24 cellular contexts compared by ENCODE assay signal in genomic region chr7:135517060-135517459, GRCh38.
"Had no signal": no experiment of that assay in that cellular context is flagged by ENCODE, and none has a peak within 500 bp of the region (broad histone marks: within the 10 kb centered on the region; RNA-seq: fewer than 3 reads in every experiment).

No MANE protein-coding gene starts in this region.

- H3K27me3 ChIP-seq: Peyer's patch, SJCRH30 had no signal

- H3K36me3 ChIP-seq: Peyer's patch, SJCRH30 had no signal

- H3K27ac ChIP-seq: HL-60, PC-9, Peyer's patch, SJCRH30 had no signal

- H3K4me3 ChIP-seq: PC-9, Peyer's patch, SJCRH30 had no signal

- H3K9me3 Mint-ChIP-seq: IgD-negative memory B cell had no signal

- H3K9me3 ChIP-seq: Peyer's patch, SJCRH30 had no signal

- H2AFZ ChIP-seq: PC-9 had no signal

- H3K27me3 Mint-ChIP-seq: IgD-negative memory B cell had no signal

- H3K4me2 ChIP-seq: PC-9 had no signal

- ATAC-seq: Right ventricle myocardium inferior, SK-N-SH treated with all-trans-retinoic acid at 6 μM for 48 hours had no signal

- DNase-seq: KBM-7, MV-4-11, NCI-H1048, NCI-H1105, NCI-H1417, NCI-H146, NCI-H187, NCI-H2029, NCI-H2081 treated with DMSO at 0.1 percent for 48 hours, NCI-H2171, NCI-H226, NCI-H446, NCI-H510A, NCI-H524 treated with DMSO at 0.1 percent for 48 hours, NCI-H69, NCI-H774, PC-9, Peyer's patch, SHP77 treated with DMSO at 0.1 percent for 48 hours, SJCRH30 had no signal

- H3K27ac Mint-ChIP-seq: IgD-negative memory B cell had no signal

- H3K4me3 Mint-ChIP-seq: IgD-negative memory B cell had no signal

- H3K36me3 Mint-ChIP-seq: IgD-negative memory B cell had no signal

- H3K4me1 ChIP-seq: Peyer's patch, SJCRH30 had no signal
